In genomic region chr11:60332923-60333322, GRCh38 we compare ENCODE assay signal across 20 cellular contexts. TPM values are rescaled to one million over a fixed set of nuclear protein-coding genes. Genes with fewer than 3 reads are reported as not detected.
DNase-seq lines count a peak whose midpoint lies in the region; ATAC-seq, FAIRE-seq and TF ChIP-seq lines count a peak whose summit lies in the region.
"Had no signal": no experiment of that assay in that cellular context is flagged by ENCODE, and none has a peak within 500 bp of the region (broad histone marks: within the 10 kb centered on the region; RNA-seq: fewer than 3 reads in every experiment).

No MANE protein-coding gene starts in this region.

- TF ChIP-seq RAD21 in HepG2 (CRISPR knock-in tag; IDR thresholded peaks at IDR 0.05) = no peak

- CTCF ChIA-PET in HepG2 (lab: Yijun Ruan, JAX; ENCODE audit: low intra/inter-chr PET ratio, low total read pairs) = no interaction called here

- TF ChIP-seq EP300 in HepG2 (IDR thresholded peaks at IDR 0.05; ENCODE audit: low read depth in 2 of 2, low read length in 2 of 2) (no peak), HepG2 (CRISPR knock-in tag; IDR thresholded peaks at IDR 0.05; ENCODE audit: borderline replicate concordance) (no peak)

- no peak overlapping the region for H3K4me2 ChIP-seq in HepG2 (ENCODE audit: low read depth, low read length)
- H3K4me2 ChIP-seq: BLaER1 had no signal

- 0% methylated on average over 1 of the region's 1 CpG for WGBS in right lobe of liver (ENCODE audit: insufficient coverage, low coverage, low lambda C conversion rate, missing lambda C conversion rate)
- 0% methylated on average over 1 of the region's 1 CpG for WGBS in HepG2 (ENCODE audit: low lambda C conversion rate)

- intact Hi-C loops in right lobe of liver (cut with DNase I) = no loop called here
- intact Hi-C loops in HepG2 (cut with micrococcal nuclease; ENCODE audit: unreplicated experiment) = no loop called here
- intact Hi-C loops in left ventricle myocardium superior (cut with micrococcal nuclease) = loop anchor here (5.0 kb wide), 1 partner anchor 146 kb away; no protein-coding TSS in a partner anchor

- H3K79me2 ChIP-seq in HepG2 (ENCODE audit: insufficient read depth, low read length) = no peaks in the 10 kb centered on the region

- H3K4me3 ChIP-seq in right lobe of liver = no peak overlapping the region
- H3K4me3 ChIP-seq in HepG2 (replicated peaks in 1 of 3; ENCODE audit: insufficient read depth in 1 of 3, low read depth in 2 of 3, low read length in 3 of 3) = no peak overlapping the region
- H3K4me3 ChIP-seq: BLaER1, SJCRH30 had no signal

- H4K20me1 ChIP-seq in HepG2 (ENCODE audit: insufficient read depth, low read length) = no peaks in the 10 kb centered on the region
- H4K20me1 ChIP-seq: BLaER1 had no signal

- no peak overlapping the region for H2AFZ ChIP-seq in HepG2 (ENCODE audit: low read length)

- FAIRE-seq in HepG2 (lab: Jason Lieb, UNC) = no peak
- FAIRE-seq in frontal cortex (lab: Jason Lieb, UNC) = no peak
- FAIRE-seq: A204.1, H1 had no signal

- POLR2A ChIA-PET in HepG2 (lab: Yijun Ruan, JAX) = no interaction called here

- no peak for TF ChIP-seq CTCF in right lobe of liver (IDR thresholded peaks at IDR 0.05)
- no peak for TF ChIP-seq CTCF in HepG2 (CRISPR knock-in tag; IDR thresholded peaks at IDR 0.05)

- H3K27me3 ChIP-seq in right lobe of liver (no peaks in the 10 kb centered on the region), HepG2 (ENCODE audit: control insufficient read depth in 1 of 2, insufficient read depth in 2 of 2, low read length in 2 of 2) (no peaks in the 10 kb centered on the region)
- H3K27me3 ChIP-seq: BLaER1, SJCRH30 had no signal

- H3K27ac ChIP-seq in right lobe of liver = peak overlapping the region in 1 of 3 donors; percentile 16
- no peak overlapping the region for H3K27ac ChIP-seq in HepG2 (ENCODE audit: extremely low read length, insufficient read depth, low read length)
- H3K27ac ChIP-seq: BLaER1, RWPE1, SJCRH30 had no signal

- no peak overlapping the region for H3K9ac ChIP-seq in HepG2 (ENCODE audit: insufficient read depth, low read depth, low read length)
- H3K9ac ChIP-seq: BLaER1 had no signal

- in situ Hi-C loops in HepG2 (cut with HindIII; ENCODE audit: extremely low pct_ligation_motif_present, low pct_unique_long_range_greater_than_20kb) = loop anchor here (25.0 kb wide), 1 partner anchor 154 kb away; the partner anchor contains the start of gene MS4A12

- no peak for TF ChIP-seq POLR2A in right lobe of liver (IDR thresholded peaks at IDR 0.05)
- no peak for TF ChIP-seq POLR2A in HepG2 (IDR thresholded peaks at IDR 0.05; ENCODE audit: insufficient read depth in 1 of 2, low read depth in 2 of 2, low read length in 2 of 2)

- H3K36me3 ChIP-seq in right lobe of liver (no peaks in the 10 kb centered on the region), HepG2 (replicated peaks in 1 of 2; ENCODE audit: control insufficient read depth in 1 of 2, insufficient read depth in 2 of 2, low read length in 2 of 2) (no peaks in the 10 kb centered on the region)
- H3K36me3 ChIP-seq: BLaER1, SJCRH30 had no signal

- ATAC-seq in right lobe of liver (peak; percentile 12 to 53 (median 27)), HepG2 (no peak), left ventricle myocardium superior (peak; percentile 48), HG02588 (IDR thresholded peaks at IDR 0.05; ENCODE audit: unreplicated experiment) (no peak)

- DNase-seq in right lobe of liver (no peak), HepG2 (ENCODE audit: low spot score) (no peak), left ventricle myocardium superior (no peak), pons (ENCODE audit: low spot score) (peak; percentile 46), frontal cortex (ENCODE audit: low spot score in 2 of 2) (no peak), AG20443 (ENCODE audit: low spot score) (no peak)
- DNase-seq: CD8-positive, alpha-beta memory T cell; DMS79; KG1; NCI-H1417; NCI-H187; NCI-H2107; NCI-H510A; NCI-H748 treated with DMSO at 0.1 percent for 48 hours; SJCRH30 had no signal

- H3K4me1 ChIP-seq in right lobe of liver (no peaks in the 10 kb centered on the region), HepG2 (ENCODE audit: insufficient read depth, low read length) (no peaks in the 10 kb centered on the region)
- H3K4me1 ChIP-seq: SJCRH30 had no signal

- BruUV-seq in HepG2 (replicated peaks; lab: Mats Ljungman, UMichigan) = no TSS peak

- no peaks in the 10 kb centered on the region for H3K9me3 ChIP-seq in right lobe of liver
- no peaks in the 10 kb centered on the region for H3K9me3 ChIP-seq in HepG2 (ENCODE audit: low read length)
- H3K9me3 ChIP-seq: SJCRH30 had no signal

RNA-seq across cellular contexts. Expression of gene MS4A6E, which starts 5.9 kb away (rescaled TPM):
- total RNA-seq in right lobe of liver (not detected), HepG2 (2016; rRNA removed; fragmentation: Illumina TruSeq; extraction: Trizol) (not detected in 2 replicates), left ventricle myocardium superior (not detected), frontal cortex (not detected)
- not detected in 2 replicates for total RNA-seq in HepG2 (2016; cell fraction: cytosol; rRNA removed; fragmentation: Illumina TruSeq; extraction: Trizol; ENCODE audit: low read depth)
- not detected in 2 replicates for total RNA-seq in HepG2 (2016; cell fraction: insoluble cytoplasmic fraction; rRNA removed; fragmentation: Illumina TruSeq; extraction: Trizol)
- not detected in 2 replicates for total RNA-seq in HepG2 (2016; cell fraction: membrane; rRNA removed; fragmentation: Illumina TruSeq; extraction: Trizol)
- total RNA-seq in HepG2 (2016; cell fraction: nucleus; rRNA removed; fragmentation: Illumina TruSeq; extraction: Trizol) = not detected in 2 replicates
- not detected in 2 replicates for polyA plus RNA-seq in HepG2 (2011; rRNA removed)
- polyA plus RNA-seq in HepG2 (2011; cell fraction: cytosol; rRNA removed) = not detected in 2 replicates
- not detected in 2 replicates for polyA plus RNA-seq in HepG2 (2011; cell fraction: nucleus; rRNA removed)
- polyA plus RNA-seq in HepG2 (2012) = not detected in 2 replicates
- not detected in 2 replicates for polyA plus RNA-seq in HepG2 (2016; cell fraction: cytosol; fragmentation: Illumina TruSeq; extraction: Trizol; ENCODE audit: low read depth)
- not detected in 2 replicates for polyA plus RNA-seq in HepG2 (2016; cell fraction: insoluble cytoplasmic fraction; fragmentation: Illumina TruSeq; extraction: Trizol; ENCODE audit: low read depth)
- not detected in 2 replicates for polyA plus RNA-seq in HepG2 (2016; cell fraction: membrane; fragmentation: Illumina TruSeq; extraction: Trizol; ENCODE audit: low read depth)
- not detected in 2 replicates for polyA plus RNA-seq in HepG2 (2016; cell fraction: nucleus; fragmentation: Illumina TruSeq; extraction: Trizol; ENCODE audit: insufficient read depth, low read depth)
- polyA minus RNA-seq in HepG2 (2011; rRNA and poly(A)+ RNA removed; ENCODE audit: low replicate concordance) = not detected in 2 replicates
- polyA minus RNA-seq in HepG2 (2011; cell fraction: cytosol; rRNA and poly(A)+ RNA removed) = not detected in 2 replicates
- not detected in 2 replicates for polyA minus RNA-seq in HepG2 (2011; cell fraction: nucleus; rRNA and poly(A)+ RNA removed)
- total RNA-seq: CD8-positive, alpha-beta memory T cell; H1; SJCRH30 had no signal
- polyA plus RNA-seq: CD8-positive, alpha-beta memory T cell; H1 had no signal

RNA-seq across cellular contexts. Expression of gene MS4A7, which starts 45.4 kb away (rescaled TPM):
- total RNA-seq in right lobe of liver = 10 to 100 TPM; 10.9 to 47.8 (median 21.7) TPM
- total RNA-seq in HepG2 (2016; rRNA removed; fragmentation: Illumina TruSeq; extraction: Trizol) = not detected in 2 replicates
- total RNA-seq in HepG2 (2016; cell fraction: cytosol; rRNA removed; fragmentation: Illumina TruSeq; extraction: Trizol; ENCODE audit: low read depth) = not detected in 2 replicates
- not detected in 2 replicates for total RNA-seq in HepG2 (2016; cell fraction: insoluble cytoplasmic fraction; rRNA removed; fragmentation: Illumina TruSeq; extraction: Trizol)
- total RNA-seq in HepG2 (2016; cell fraction: membrane; rRNA removed; fragmentation: Illumina TruSeq; extraction: Trizol) = not detected in 2 replicates
- total RNA-seq in HepG2 (2016; cell fraction: nucleus; rRNA removed; fragmentation: Illumina TruSeq; extraction: Trizol) = not detected in 2 replicates
- polyA plus RNA-seq in HepG2 (2011; rRNA removed) = not detected in 2 replicates
- not detected in 2 replicates for polyA plus RNA-seq in HepG2 (2011; cell fraction: cytosol; rRNA removed)
- not detected in 2 replicates for polyA plus RNA-seq in HepG2 (2011; cell fraction: nucleus; rRNA removed)
- polyA plus RNA-seq in HepG2 (2012) = not detected in 2 replicates
- not detected in 2 replicates for polyA plus RNA-seq in HepG2 (2016; cell fraction: cytosol; fragmentation: Illumina TruSeq; extraction: Trizol; ENCODE audit: low read depth)
- not detected in 2 replicates for polyA plus RNA-seq in HepG2 (2016; cell fraction: insoluble cytoplasmic fraction; fragmentation: Illumina TruSeq; extraction: Trizol; ENCODE audit: low read depth)
- polyA plus RNA-seq in HepG2 (2016; cell fraction: membrane; fragmentation: Illumina TruSeq; extraction: Trizol; ENCODE audit: low read depth) = not detected in 2 replicates
- not detected in 2 replicates for polyA plus RNA-seq in HepG2 (2016; cell fraction: nucleus; fragmentation: Illumina TruSeq; extraction: Trizol; ENCODE audit: insufficient read depth, low read depth)
- not detected in 2 replicates for polyA minus RNA-seq in HepG2 (2011; rRNA and poly(A)+ RNA removed; ENCODE audit: low replicate concordance)
- polyA minus RNA-seq in HepG2 (2011; cell fraction: cytosol; rRNA and poly(A)+ RNA removed) = not detected in 2 replicates
- polyA minus RNA-seq in HepG2 (2011; cell fraction: nucleus; rRNA and poly(A)+ RNA removed) = not detected in 2 replicates
- total RNA-seq in left ventricle myocardium superior = 13.0 TPM
- 1.2 TPM for total RNA-seq in frontal cortex
- total RNA-seq: H1, SJCRH30 had no signal
- polyA plus RNA-seq: CD8-positive, alpha-beta memory T cell; H1 had no signal

RNA-seq across cellular contexts. Expression of gene MS4A4A, which starts 52.5 kb away (rescaled TPM):
- total RNA-seq in right lobe of liver (10 to 100 TPM in 1 of 6 experiments, 1 to 10 TPM in 5; 5.2 to 13.0 (median 9.0) TPM), HepG2 (2016; rRNA removed; fragmentation: Illumina TruSeq; extraction: Trizol) (not detected in 2 replicates), left ventricle myocardium superior (13.4 TPM), frontal cortex (2.0 TPM)
- not detected in 2 replicates for total RNA-seq in HepG2 (2016; cell fraction: cytosol; rRNA removed; fragmentation: Illumina TruSeq; extraction: Trizol; ENCODE audit: low read depth)
- total RNA-seq in HepG2 (2016; cell fraction: insoluble cytoplasmic fraction; rRNA removed; fragmentation: Illumina TruSeq; extraction: Trizol) = not detected in 2 replicates
- total RNA-seq in HepG2 (2016; cell fraction: membrane; rRNA removed; fragmentation: Illumina TruSeq; extraction: Trizol) = not detected in 2 replicates
- not detected in 2 replicates for total RNA-seq in HepG2 (2016; cell fraction: nucleus; rRNA removed; fragmentation: Illumina TruSeq; extraction: Trizol)
- not detected in 2 replicates for polyA plus RNA-seq in HepG2 (2011; rRNA removed)
- polyA plus RNA-seq in HepG2 (2011; cell fraction: cytosol; rRNA removed) = not detected in 2 replicates
- not detected in 2 replicates for polyA plus RNA-seq in HepG2 (2011; cell fraction: nucleus; rRNA removed)
- not detected in 2 replicates for polyA plus RNA-seq in HepG2 (2012)
- polyA plus RNA-seq in HepG2 (2016; cell fraction: cytosol; fragmentation: Illumina TruSeq; extraction: Trizol; ENCODE audit: low read depth) = not detected in 2 replicates
- not detected in 2 replicates for polyA plus RNA-seq in HepG2 (2016; cell fraction: insoluble cytoplasmic fraction; fragmentation: Illumina TruSeq; extraction: Trizol; ENCODE audit: low read depth)
- polyA plus RNA-seq in HepG2 (2016; cell fraction: membrane; fragmentation: Illumina TruSeq; extraction: Trizol; ENCODE audit: low read depth) = not detected in 2 replicates
- not detected in 2 replicates for polyA plus RNA-seq in HepG2 (2016; cell fraction: nucleus; fragmentation: Illumina TruSeq; extraction: Trizol; ENCODE audit: insufficient read depth, low read depth)
- 0.18 TPM in 1 of 2 replicates, not detected in the other for polyA minus RNA-seq in HepG2 (2011; rRNA and poly(A)+ RNA removed; ENCODE audit: low replicate concordance)
- polyA minus RNA-seq in HepG2 (2011; cell fraction: cytosol; rRNA and poly(A)+ RNA removed) = not detected in 2 replicates
- not detected in 2 replicates for polyA minus RNA-seq in HepG2 (2011; cell fraction: nucleus; rRNA and poly(A)+ RNA removed)
- total RNA-seq: H1, SJCRH30 had no signal
- polyA plus RNA-seq: CD8-positive, alpha-beta memory T cell; H1 had no signal

Comparison
In these comparisons a context has a peak if more than half of its experiments do, and no peak if none do; other contexts are left out.
1. ATAC-seq: peak in right lobe of liver (4 of 4) and left ventricle myocardium superior (single experiment); none in HepG2 (single experiment) and HG02588 (single experiment).